Comparison of ENCODE assay signal across 22 cellular contexts in genomic region chr12:117342247-117342646, GRCh38. TPM values are rescaled to one million over a fixed set of nuclear protein-coding genes. Genes with fewer than 3 reads are reported as not detected.
DNase-seq lines count a peak whose midpoint lies in the region; ATAC-seq, FAIRE-seq and TF ChIP-seq lines count a peak whose summit lies in the region.
"Had no signal": no experiment of that assay in that cellular context is flagged by ENCODE, and none has a peak within 500 bp of the region (broad histone marks: within the 10 kb centered on the region; RNA-seq: fewer than 3 reads in every experiment).

No MANE protein-coding gene starts in this region.

- H3K27ac ChIP-seq in BLaER1, result no peak overlapping the region
- H3K27ac ChIP-seq in RWPE2 (ENCODE audit: poor library complexity, severe bottlenecking), result peak overlapping the region; percentile 73
- peak overlapping the region; percentile 73 for H3K27ac ChIP-seq in keratinocyte (ENCODE audit: control insufficient read depth, insufficient read depth, low read length)
- no peak overlapping the region for H3K27ac ChIP-seq in thyroid gland
- H3K27ac ChIP-seq in mammary epithelial cell (ENCODE audit: insufficient read depth, low read depth, low read length), result no peak overlapping the region
- H3K27ac ChIP-seq: HL-60 had no signal

- H3K4me3 ChIP-seq in BLaER1, result no peak overlapping the region
- H3K4me3 ChIP-seq in RWPE2 (ENCODE audit: severe bottlenecking), result no peak overlapping the region
- H3K4me3 ChIP-seq in keratinocyte (ENCODE audit: control insufficient read depth in 2 of 3, extremely low read depth in 1 of 3, insufficient read depth in 2 of 3, low read depth in 1 of 3, low read length in 3 of 3), result no peak overlapping the region
- no peak overlapping the region for H3K4me3 ChIP-seq in thyroid gland (replicated peaks in 1 of 3)
- H3K4me3 ChIP-seq in mammary epithelial cell (replicated peaks in 1 of 3; ENCODE audit: insufficient read depth in 1 of 3, low read depth in 2 of 3, low read length in 3 of 3), result no peak overlapping the region
- H3K4me3 ChIP-seq: GM12878, GM23338 had no signal

- H3K4me2 ChIP-seq in BLaER1, result peak overlapping the region; percentile 53
- peak overlapping the region; percentile 17 for H3K4me2 ChIP-seq in keratinocyte (ENCODE audit: control insufficient read depth, extremely low read depth, insufficient read depth, low read depth, low read length)
- H3K4me2 ChIP-seq in mammary epithelial cell (ENCODE audit: insufficient read depth, low read depth, low read length), result no peak overlapping the region
- H3K4me2 ChIP-seq: GM23338 had no signal

- H2AFZ ChIP-seq in keratinocyte (ENCODE audit: control insufficient read depth, low read length) (no peak overlapping the region), mammary epithelial cell (ENCODE audit: low read depth, low read length) (no peak overlapping the region)
- H2AFZ ChIP-seq: GM23338 had no signal

- peak; percentile 43 for FAIRE-seq in keratinocyte (lab: Jason Lieb, UNC)
- FAIRE-seq: GM12878 had no signal

- BruUV-seq in mammary epithelial cell (replicated peaks; lab: Mats Ljungman, UMichigan), result no TSS peak

- H3K79me2 ChIP-seq in keratinocyte (ENCODE audit: control insufficient read depth, insufficient read depth, low read length) (peaks cover 7% of the 10 kb centered on the region), mammary epithelial cell (ENCODE audit: insufficient read depth, low read length) (no peaks in the 10 kb centered on the region)

- H4K20me1 ChIP-seq in BLaER1, result no peaks in the 10 kb centered on the region
- no peaks in the 10 kb centered on the region for H4K20me1 ChIP-seq in keratinocyte (ENCODE audit: control insufficient read depth, extremely low read depth, insufficient read depth, low read length)
- no peaks in the 10 kb centered on the region for H4K20me1 ChIP-seq in mammary epithelial cell (ENCODE audit: insufficient read depth, low read length)

- H3K9ac ChIP-seq in BLaER1 (no peak overlapping the region), keratinocyte (ENCODE audit: control insufficient read depth, extremely low read depth, insufficient read depth, low read length) (no peak overlapping the region), mammary epithelial cell (ENCODE audit: insufficient read depth, low read length) (no peak overlapping the region)

- dilution Hi-C loops in keratinocyte (cut with MboI; ENCODE audit: extremely low pct_ligation_motif_present, low sequenced_read_pairs) (no loop called here), mammary epithelial cell (cut with HindIII; ENCODE audit: low sequenced_read_pairs) (no loop called here)

- DNase-seq in RWPE2 (ENCODE audit: low spot score) (no peak), keratinocyte (ENCODE audit: low read depth, low spot score) (no peak), thyroid gland (no peak), mammary epithelial cell (no peak)
- DNase-seq: AML-193; C1 segment of cervical spinal cord; CD4-positive, CD25-positive, alpha-beta regulatory T cell; CD8-positive, alpha-beta memory T cell; COR-L47; DMS 273 treated with DMSO at 0.1 percent for 48 hours; DMS53; DND-41; H7 had no signal

- TF ChIP-seq CTCF in RWPE2 (IDR thresholded peaks at IDR 0.05; ENCODE audit: poor library complexity, severe bottlenecking), result no peak
- TF ChIP-seq CTCF in keratinocyte (optimal IDR thresholded peaks at IDR 0.05 in 1 of 3, IDR thresholded peaks at IDR 0.05 in 1 of 3, conservative IDR thresholded peaks at IDR 0.05 in 1 of 3; ENCODE audit: extremely low read depth in 1 of 3, insufficient read depth in 2 of 3, low read length in 3 of 3), result no peak
- no peak for TF ChIP-seq CTCF in thyroid gland (IDR thresholded peaks at IDR 0.05)
- no peak for TF ChIP-seq CTCF in mammary epithelial cell (conservative IDR thresholded peaks at IDR 0.05 in 1 of 2, IDR thresholded peaks at IDR 0.05 in 1 of 2; ENCODE audit: extremely low read depth in 1 of 2, insufficient read depth in 1 of 2, low read depth in 1 of 2, low read length in 2 of 2)

- CTCF ChIA-PET in mammary epithelial cell (lab: Charles Lee; ENCODE audit: low non-redundant PET), result no interaction called here

- H3K36me3 ChIP-seq in BLaER1 (no peaks in the 10 kb centered on the region), RWPE2 (ENCODE audit: low read depth) (no peaks in the 10 kb centered on the region), keratinocyte (ENCODE audit: control insufficient read depth in 2 of 2, extremely low read depth in 1 of 2, insufficient read depth in 2 of 2, low read length in 2 of 2) (no peaks in the 10 kb centered on the region), thyroid gland (no peaks in the 10 kb centered on the region), mammary epithelial cell (ENCODE audit: insufficient read depth, low read length) (no peaks in the 10 kb centered on the region)

- WGBS in thyroid gland, 2 donors, result 87 to 93% methylated on average over 4 of the region's 4 CpGs
- WGBS in mammary epithelial cell (ENCODE audit: low coverage, missing lambda C conversion rate), result 21% methylated on average over 4 of the region's 4 CpGs

- H3K9me3 ChIP-seq in BLaER1 (no peaks in the 10 kb centered on the region; the same call in 1 of the 2 replicates), RWPE2 (ENCODE audit: severe bottlenecking) (peaks cover 6% of the 10 kb centered on the region), keratinocyte (ENCODE audit: control insufficient read depth, low read depth, low read length) (no peaks in the 10 kb centered on the region), thyroid gland (no peaks in the 10 kb centered on the region), mammary epithelial cell (replicated peaks; ENCODE audit: insufficient read depth, low read length) (peaks cover 9% of the 10 kb centered on the region)

- H3K4me1 ChIP-seq in BLaER1 (peaks cover 28% of the 10 kb centered on the region), RWPE2 (ENCODE audit: insufficient read depth, poor library complexity, severe bottlenecking) (peaks cover 28% of the 10 kb centered on the region), keratinocyte (ENCODE audit: control insufficient read depth, extremely low read depth, insufficient read depth, low read length) (peaks cover 39% of the 10 kb centered on the region), thyroid gland (no peaks in the 10 kb centered on the region), mammary epithelial cell (ENCODE audit: insufficient read depth, low read length) (no peaks in the 10 kb centered on the region)

- ATAC-seq in RWPE2 (ENCODE audit: low read depth), result no peak
- ATAC-seq in GM19351 (IDR thresholded peaks at IDR 0.05; ENCODE audit: unreplicated experiment), result no peak
- ATAC-seq in HG02759 (IDR thresholded peaks at IDR 0.05; ENCODE audit: unreplicated experiment), result no peak
- ATAC-seq: GM12878, GM23338, HCT116 had no signal

- in situ Hi-C loops in mammary epithelial cell (cut with MboI; ENCODE audit: low sequenced_read_pairs in 2 of 2), result no loop called here

- intact Hi-C loops in thyroid gland (cut with DNase I), result no loop called here
- intact Hi-C loops in mammary epithelial cell (cut with micrococcal nuclease), result no loop called here

- H3K27me3 ChIP-seq in BLaER1 (no peaks in the 10 kb centered on the region), RWPE2 (ENCODE audit: insufficient read depth, poor library complexity, severe bottlenecking) (no peaks in the 10 kb centered on the region), keratinocyte (ENCODE audit: control insufficient read depth, extremely low read depth, insufficient read depth, low read length) (no peaks in the 10 kb centered on the region), thyroid gland (no peaks in the 10 kb centered on the region), mammary epithelial cell (ENCODE audit: insufficient read depth, low read length) (no peaks in the 10 kb centered on the region)

- H3K9me1 ChIP-seq in keratinocyte (ENCODE audit: control insufficient read depth, extremely low read depth, insufficient read depth, low read length), result no peaks in the 10 kb centered on the region

- TF ChIP-seq POLR2A in thyroid gland (IDR thresholded peaks at IDR 0.05), result no peak

RNA-seq across cellular contexts. Expression of gene NOS1, which starts 19.2 kb away (rescaled TPM):
- polyA plus RNA-seq in keratinocyte, result 2.8 to 11.4 TPM (median 5.6 TPM) in 3 replicates
- 1.8 TPM for polyA plus RNA-seq in keratinocyte (2011; ENCODE audit: low read depth)
- polyA plus RNA-seq in keratinocyte (2011; cell fraction: cytosol; rRNA removed), result 6.2 and 7.2 TPM in 2 replicates
- 22.0 and 23.8 TPM in 2 replicates for polyA plus RNA-seq in keratinocyte (2011; cell fraction: nucleus; rRNA removed)
- 3.9 and 15.9 TPM in 2 replicates for polyA plus RNA-seq in keratinocyte (2012; ENCODE audit: low replicate concordance)
- polyA minus RNA-seq in keratinocyte, result 9.7 to 66.6 TPM (median 22.5 TPM) in 3 replicates
- polyA minus RNA-seq in keratinocyte (2011; cell fraction: cytosol; rRNA and poly(A)+ RNA removed), result 13.2 TPM
- polyA minus RNA-seq in keratinocyte (2011; cell fraction: nucleus; rRNA and poly(A)+ RNA removed), result 22.1 and 29.6 TPM in 2 replicates
- total RNA-seq in thyroid gland, result 1 to 10 TPM in 1 of 4 donors, under 1 TPM in 2, not detected in 1; 0.13 to 2.8 (median 0.73) TPM
- total RNA-seq in mammary epithelial cell, result not detected
- not detected for polyA plus RNA-seq in mammary epithelial cell
- polyA minus RNA-seq in mammary epithelial cell, result not detected
- total RNA-seq: A172; CD4-positive, CD25-positive, alpha-beta regulatory T cell; CD8-positive, alpha-beta memory T cell; G401; GM12878 had no signal
- polyA plus RNA-seq: CD4-positive, CD25-positive, alpha-beta regulatory T cell; CD8-positive, alpha-beta memory T cell had no signal

Comparison
In these comparisons a context has a peak if more than half of its experiments do, and no peak if none do; other contexts are left out.
1. H3K27ac ChIP-seq: peak in RWPE2 (single experiment) and keratinocyte (single experiment); none in BLaER1 (single experiment), thyroid gland (0 of 3) and mammary epithelial cell (single experiment).